ENCODE assay signal across 17 cellular contexts in genomic region chr12:93447555-93448265, GRCh38. TPM values are rescaled to one million over a fixed set of nuclear protein-coding genes. Genes with fewer than 3 reads are reported as not detected.
DNase-seq lines count a peak whose midpoint lies in the region; ATAC-seq, FAIRE-seq and TF ChIP-seq lines count a peak whose summit lies in the region.
"Had no signal": no experiment of that assay in that cellular context is flagged by ENCODE, and none has a peak within 500 bp of the region (broad histone marks: within the 10 kb centered on the region; RNA-seq: fewer than 3 reads in every experiment).

No MANE protein-coding gene starts in this region.

- no peaks in the 10 kb centered on the region for H4K20me1 ChIP-seq in GM12878 (ENCODE audit: control insufficient read depth, insufficient read depth)

- intact Hi-C loops in Panc1 (cut with micrococcal nuclease; ENCODE audit: unreplicated experiment) (no loop called here), GM12878 (cut with micrococcal nuclease; ENCODE audit: unreplicated experiment) (no loop called here), psoas muscle (cut with DNase I) (no loop called here)

- TF ChIP-seq EP300 in GM12878 (IDR thresholded peaks at IDR 0.05; ENCODE audit: borderline replicate concordance in 1 of 2, control insufficient read depth in 1 of 2, low read depth in 2 of 2, low read length in 2 of 2): no peak

- CTCF ChIA-PET in Panc1 (lab: Charles Lee): no interaction called here
- CTCF ChIA-PET in GM12878 (lab: Yijun Ruan, JAX): interaction anchor here (1.7 kb wide), 1 partner anchor 11 kb away, joined by 3 read pairs; no protein-coding TSS in a partner anchor

- 34% methylated on average over 4 of the region's 4 CpGs for WGBS in GM12878 (ENCODE audit: insufficient coverage, insufficient replicate concordance, low lambda C conversion rate, missing lambda C conversion rate)
- WGBS in trophoblast cell (ENCODE audit: extremely low coverage, insufficient coverage, insufficient read length): no CpG with 5 or more reads among the region's 4 CpGs
- 47 to 60% (median 58%) methylated on average over 4 of the region's 4 CpGs for WGBS in psoas muscle, 3 donors

- POLR2A ChIA-PET in Panc1 (lab: Charles Lee): no interaction called here
- POLR2A ChIA-PET in GM12878 (lab: Charles Lee): no interaction called here

- DNase-seq in NCI-H1436 (lab: John Stamatoyannopoulos, UW) (peak; percentile 3), NCI-H1436 treated with DMSO at 0.1 percent for 48 hours (lab: John Stamatoyannopoulos, UW) (no peak), CD1c-positive myeloid dendritic cell (ENCODE audit: extremely low spot score) (peak; percentile 71), Panc1 (ENCODE audit: low read depth, low spot score) (no peak), GM12878 (ENCODE audit: low read depth, low spot score) (no peak), trophoblast cell (no peak), NCI-H69 (lab: John Stamatoyannopoulos, UW) (no peak), psoas muscle (no peak)
- DNase-seq: 8988T; activated effector memory CD4-positive, alpha-beta T cell treated with anti-CD3 and anti-CD28 coated beads, Interleukin-2, amount 50 U/mL, for 16 hours; NCI-H1105 treated with DMSO at 0.1 percent for 48 hours; NCI-H526; occipital lobe had no signal

- H3K36me3 ChIP-seq in Panc1 (ENCODE audit: control insufficient read depth, insufficient read depth, low read length) (no peaks in the 10 kb centered on the region), GM12878 (ENCODE audit: control insufficient read depth in 2 of 2, insufficient read depth in 2 of 2, low read length in 1 of 2) (no peaks in the 10 kb centered on the region), trophoblast cell (ENCODE audit: control insufficient read depth in 1 of 2, insufficient read depth in 2 of 2, low read length in 2 of 2) (no peaks in the 10 kb centered on the region), psoas muscle (ENCODE audit: insufficient read depth in 1 of 2, low read depth in 1 of 2) (no peaks in the 10 kb centered on the region)
- H3K36me3 ChIP-seq: HAP-1 had no signal

- H3K23ac ChIP-seq in trophoblast cell (ENCODE audit: low read length): no peak overlapping the region

- H2BK5ac ChIP-seq in trophoblast cell (ENCODE audit: low read depth, low read length, poor library complexity): no peak overlapping the region

- H2BK12ac ChIP-seq in trophoblast cell (ENCODE audit: low read length): no peak overlapping the region

- no peak overlapping the region for H3K4ac ChIP-seq in trophoblast cell (ENCODE audit: low read depth, low read length)

- BruUV-seq in Panc1 (replicated peaks; lab: Mats Ljungman, UMichigan) (no TSS peak), GM12878 (replicated peaks; lab: Mats Ljungman, UMichigan) (no TSS peak)

- no peak overlapping the region for H2AK5ac ChIP-seq in trophoblast cell (ENCODE audit: low read length)

- H3K27me3 ChIP-seq in Panc1 (ENCODE audit: control insufficient read depth, insufficient read depth, low read length): no peaks in the 10 kb centered on the region
- H3K27me3 ChIP-seq in GM12878 (replicated peaks in 1 of 2; ENCODE audit: control insufficient read depth in 2 of 2, insufficient read depth in 2 of 2, low read length in 1 of 2): no peaks in the 10 kb centered on the region
- no peaks in the 10 kb centered on the region for H3K27me3 ChIP-seq in trophoblast cell (ENCODE audit: insufficient read depth, low read length)
- H3K27me3 ChIP-seq in psoas muscle (ENCODE audit: insufficient read depth in 3 of 3, low read length in 2 of 3): no peaks in the 10 kb centered on the region
- H3K27me3 ChIP-seq: hepatocyte had no signal

- no peak overlapping the region for H4K91ac ChIP-seq in trophoblast cell (ENCODE audit: low read depth, low read length)

- no peak overlapping the region for H3K14ac ChIP-seq in trophoblast cell (ENCODE audit: low read length)

- 0 out of 2 replicates have a peak, but pooled peaks cover 4% of the 10 kb centered on the region for H3K4me1 ChIP-seq in Panc1 (ENCODE audit: control insufficient read depth, insufficient read depth, low read length)
- H3K4me1 ChIP-seq in GM12878 (ENCODE audit: control insufficient read depth, insufficient read depth, low read length): peaks cover 8% of the 10 kb centered on the region; the same call in 1 of the 2 replicates
- peaks cover 0 to 3% of the 10 kb centered on the region in 2 experiments for H3K4me1 ChIP-seq in trophoblast cell (ENCODE audit: control insufficient read depth in 1 of 2, insufficient read depth in 2 of 2, low read length in 2 of 2)
- peaks cover 10% of the 10 kb centered on the region for H3K4me1 ChIP-seq in psoas muscle

- no peak overlapping the region for H2BK120ac ChIP-seq in trophoblast cell (ENCODE audit: insufficient read depth, low read length, poor library complexity)

- H3K18ac ChIP-seq in trophoblast cell (ENCODE audit: low read length): no peak overlapping the region

- no peak overlapping the region for H4K12ac ChIP-seq in trophoblast cell (ENCODE audit: low read depth, low read length)

- RAD21 ChIA-PET in GM12878 (lab: Charles Lee; ENCODE audit: unreplicated experiment): no interaction called here

- no peak overlapping the region for H3K4me2 ChIP-seq in GM12878 (ENCODE audit: control insufficient read depth, insufficient read depth)
- no peak overlapping the region for H3K4me2 ChIP-seq in trophoblast cell (ENCODE audit: low read length)
- H3K4me2 ChIP-seq: hepatocyte had no signal

- no peak for TF ChIP-seq RAD21 in GM12878 (IDR thresholded peaks at IDR 0.05; ENCODE audit: insufficient read depth, low read depth, low read length)

- H3K79me2 ChIP-seq in GM12878 (ENCODE audit: control insufficient read depth, insufficient read depth, low read length) (peaks cover 2% of the 10 kb centered on the region), trophoblast cell (ENCODE audit: control insufficient read depth, insufficient read depth, low read length, poor library complexity) (no peaks in the 10 kb centered on the region)

- no peak for FAIRE-seq in GM12878 (lab: Jason Lieb, UNC)
- FAIRE-seq: RCC 7860 had no signal

- H3K9me3 ChIP-seq in Panc1 (ENCODE audit: control insufficient read depth, insufficient read depth, low read depth, low read length): no peaks in the 10 kb centered on the region
- H3K9me3 ChIP-seq in GM12878 (replicated peaks; ENCODE audit: control insufficient read depth, insufficient read depth, low read length): no peaks in the 10 kb centered on the region
- H3K9me3 ChIP-seq in trophoblast cell (ENCODE audit: insufficient read depth, low read depth, low read length): no peaks in the 10 kb centered on the region
- H3K9me3 ChIP-seq in psoas muscle: no peaks in the 10 kb centered on the region

- H4K8ac ChIP-seq in trophoblast cell (ENCODE audit: low read depth, low read length): no peak overlapping the region

- in situ Hi-C loops in Panc1 (cut with HindIII; ENCODE audit: low pct_unique_long_range_greater_than_20kb, low sequenced_read_pairs): no loop called here
- in situ Hi-C loops in GM12878 (cut with MboI): no loop called here

- H3K9ac ChIP-seq in GM12878 (ENCODE audit: control insufficient read depth, insufficient read depth, low read length): no peak overlapping the region
- no peak overlapping the region for H3K9ac ChIP-seq in trophoblast cell (ENCODE audit: low read length)

- H3K4me3 ChIP-seq in Panc1 (ENCODE audit: low read depth in 2 of 2, low read length in 2 of 2): no peak overlapping the region
- H3K4me3 ChIP-seq in GM12878: no peak overlapping the region
- H3K4me3 ChIP-seq in trophoblast cell (ENCODE audit: low read depth, low read length): no peak overlapping the region
- no peak overlapping the region for H3K4me3 ChIP-seq in psoas muscle
- H3K4me3 ChIP-seq: HAP-1, hepatocyte, skin epidermis had no signal

- ATAC-seq in Panc1 (0 out of 2 replicates have a peak, but pooled peaks have one; percentile 40), GM12878 (no peak; the same call in 2 of the 3 replicates), psoas muscle (no peak)

- H3K27ac ChIP-seq in Panc1 (ENCODE audit: low read length) (no peak overlapping the region), GM12878 (ENCODE audit: control insufficient read depth, insufficient read depth) (no peak overlapping the region), trophoblast cell (ENCODE audit: low read depth, low read length) (no peak overlapping the region), psoas muscle (no peak overlapping the region)
- H3K27ac ChIP-seq: hepatocyte, skin epidermis had no signal

- H3K79me1 ChIP-seq in trophoblast cell (ENCODE audit: low read length): peaks cover 1% of the 10 kb centered on the region

- H2AFZ ChIP-seq in GM12878 (ENCODE audit: control insufficient read depth, low read depth, low read length) (no peak overlapping the region), trophoblast cell (ENCODE audit: insufficient read depth, low read length, poor library complexity) (no peak overlapping the region)
- H2AFZ ChIP-seq: hepatocyte had no signal

- SMC1A ChIA-PET in GM12878 (lab: Charles Lee; ENCODE audit: uncharacterized antibody, unreplicated experiment): interaction anchor here (0.7 to 2.5 kb wide), 2 partner anchors 11 to 27 kb away, joined by 3 to 14 read pairs; no protein-coding TSS in a partner anchor

- TF ChIP-seq CTCF in Panc1 (IDR thresholded peaks at IDR 0.05) (no peak), GM12878 (IDR thresholded peaks at IDR 0.05 in 2 of 3, conservative IDR thresholded peaks at IDR 0.05 in 1 of 3; ENCODE audit: control insufficient read depth in 2 of 3, extremely low read depth in 1 of 3, insufficient read depth in 1 of 3, low read depth in 3 of 3, low read length in 3 of 3) (no peak), psoas muscle (IDR thresholded peaks at IDR 0.05) (no peak)

- no peak for TF ChIP-seq POLR2A in GM12878 (IDR thresholded peaks at IDR 0.05; ENCODE audit: low read depth, low read length)

RNA-seq across cellular contexts. Expression of gene UBE2N, which starts 6.0 kb away (rescaled TPM):
- total RNA-seq in Panc1 (2021; ENCODE audit: unreplicated experiment) (150 TPM), GM12878 (2014; rRNA removed) (316 and 345 TPM in 2 replicates), GM12878 (2014; rRNA removed; fragmentation: Illumina TruSeq; extraction: Trizol) (301 and 306 TPM in 2 replicates), GM12878 (2021) (242 and 243 TPM in 2 replicates), psoas muscle (10 to 100 TPM; 70.6 to 97.6 (median 80.0) TPM)
- polyA plus RNA-seq in Panc1 (2012; ENCODE audit: insufficient read length): 110 TPM
- total RNA-seq in GM12878 (2013; cell fraction: nucleolus; rRNA removed): 47.0 and 47.3 TPM in 2 replicates
- 39.6 TPM for polyA plus RNA-seq in GM12878 (2011; ENCODE audit: low read depth)
- polyA plus RNA-seq in GM12878 (2011; rRNA removed) (312 and 365 TPM in 2 replicates), GM12878 (2014; fragmentation: Illumina TruSeq; extraction: Trizol) (394 and 481 TPM in 2 replicates), GM12878 (2014; fragmentation: Nextera tagmentation; extraction: Ambion mirVana) (100 to 1,000 TPM; 699 to 945 TPM), GM12878 (2014; rRNA removed) (492 and 503 TPM in 2 replicates), GM12878 (2016; fragmentation: Nextera tagmentation; extraction: Ambion mirVana) (100 to 1,000 TPM; 522 to 545 TPM), psoas muscle (100 to 1,000 TPM in 1 of 3 donors, 10 to 100 TPM in 2; 52.8 to 104 (median 91.4) TPM)
- polyA plus RNA-seq in GM12878 (2011; cell fraction: cytosol; rRNA removed): 152 and 211 TPM in 2 replicates
- 93.2 and 152 TPM in 2 replicates for polyA plus RNA-seq in GM12878 (2011; cell fraction: nucleus; rRNA removed)
- polyA plus RNA-seq in GM12878 (2012): 190 and 239 TPM in 2 replicates
- 159 and 169 TPM in 2 replicates for polyA minus RNA-seq in GM12878 (2011; rRNA and poly(A)+ RNA removed)
- polyA minus RNA-seq in GM12878 (2011; cell fraction: cytosol; rRNA and poly(A)+ RNA removed): 60.4 and 74.1 TPM in 2 replicates
- 11.5 and 18.6 TPM in 2 replicates for polyA minus RNA-seq in GM12878 (2011; cell fraction: nucleus; rRNA and poly(A)+ RNA removed)
- polyA plus RNA-seq in trophoblast cell (2013): 155 and 169 TPM in 2 replicates

RNA-seq across cellular contexts. Expression of gene MRPL42, which starts 19.6 kb away (rescaled TPM):
- total RNA-seq in Panc1 (2021; ENCODE audit: unreplicated experiment) (92.4 TPM), GM12878 (2014; rRNA removed) (65.1 and 84.1 TPM in 2 replicates), GM12878 (2014; rRNA removed; fragmentation: Illumina TruSeq; extraction: Trizol) (78.1 and 82.3 TPM in 2 replicates), GM12878 (2021) (77.9 and 81.0 TPM in 2 replicates), psoas muscle (10 to 100 TPM; 22.7 to 37.3 (median 24.1) TPM)
- 33.0 TPM for polyA plus RNA-seq in Panc1 (2012; ENCODE audit: insufficient read length)
- total RNA-seq in GM12878 (2013; cell fraction: nucleolus; rRNA removed): 69.6 and 75.3 TPM in 2 replicates
- polyA plus RNA-seq in GM12878 (2011; ENCODE audit: low read depth): 54.8 TPM
- polyA plus RNA-seq in GM12878 (2011; rRNA removed) (132 and 211 TPM in 2 replicates), GM12878 (2014; fragmentation: Illumina TruSeq; extraction: Trizol) (120 and 147 TPM in 2 replicates), GM12878 (2014; fragmentation: Nextera tagmentation; extraction: Ambion mirVana) (100 to 1,000 TPM; 281 to 427 TPM), GM12878 (2014; rRNA removed) (55.0 and 87.6 TPM in 2 replicates), GM12878 (2016; fragmentation: Nextera tagmentation; extraction: Ambion mirVana) (100 to 1,000 TPM; 174 to 181 TPM), psoas muscle (10 to 100 TPM; 27.5 to 48.3 (median 38.3) TPM)
- 42.2 and 80.1 TPM in 2 replicates for polyA plus RNA-seq in GM12878 (2011; cell fraction: cytosol; rRNA removed)
- 35.0 and 35.5 TPM in 2 replicates for polyA plus RNA-seq in GM12878 (2011; cell fraction: nucleus; rRNA removed)
- 40.2 and 48.4 TPM in 2 replicates for polyA plus RNA-seq in GM12878 (2012)
- polyA minus RNA-seq in GM12878 (2011; rRNA and poly(A)+ RNA removed): 43.2 and 110 TPM in 2 replicates
- polyA minus RNA-seq in GM12878 (2011; cell fraction: cytosol; rRNA and poly(A)+ RNA removed): 16.0 and 20.5 TPM in 2 replicates
- 12.8 and 13.7 TPM in 2 replicates for polyA minus RNA-seq in GM12878 (2011; cell fraction: nucleus; rRNA and poly(A)+ RNA removed)
- 63.3 and 64.3 TPM in 2 replicates for polyA plus RNA-seq in trophoblast cell (2013)

Comparison
In these comparisons a context has a peak if more than half of its experiments do, and no peak if none do; other contexts are left out.
1. DNase-seq: peak in NCI-H1436 (single experiment) and CD1c-positive myeloid dendritic cell (single experiment); none in NCI-H1436 treated with DMSO at 0.1 percent for 48 hours (single experiment), Panc1 (single experiment), GM12878 (single experiment), trophoblast cell (0 of 2), NCI-H69 (single experiment) and psoas muscle (0 of 2).